9 cellular contexts compared by ENCODE assay signal in the genomic region with DNA sequence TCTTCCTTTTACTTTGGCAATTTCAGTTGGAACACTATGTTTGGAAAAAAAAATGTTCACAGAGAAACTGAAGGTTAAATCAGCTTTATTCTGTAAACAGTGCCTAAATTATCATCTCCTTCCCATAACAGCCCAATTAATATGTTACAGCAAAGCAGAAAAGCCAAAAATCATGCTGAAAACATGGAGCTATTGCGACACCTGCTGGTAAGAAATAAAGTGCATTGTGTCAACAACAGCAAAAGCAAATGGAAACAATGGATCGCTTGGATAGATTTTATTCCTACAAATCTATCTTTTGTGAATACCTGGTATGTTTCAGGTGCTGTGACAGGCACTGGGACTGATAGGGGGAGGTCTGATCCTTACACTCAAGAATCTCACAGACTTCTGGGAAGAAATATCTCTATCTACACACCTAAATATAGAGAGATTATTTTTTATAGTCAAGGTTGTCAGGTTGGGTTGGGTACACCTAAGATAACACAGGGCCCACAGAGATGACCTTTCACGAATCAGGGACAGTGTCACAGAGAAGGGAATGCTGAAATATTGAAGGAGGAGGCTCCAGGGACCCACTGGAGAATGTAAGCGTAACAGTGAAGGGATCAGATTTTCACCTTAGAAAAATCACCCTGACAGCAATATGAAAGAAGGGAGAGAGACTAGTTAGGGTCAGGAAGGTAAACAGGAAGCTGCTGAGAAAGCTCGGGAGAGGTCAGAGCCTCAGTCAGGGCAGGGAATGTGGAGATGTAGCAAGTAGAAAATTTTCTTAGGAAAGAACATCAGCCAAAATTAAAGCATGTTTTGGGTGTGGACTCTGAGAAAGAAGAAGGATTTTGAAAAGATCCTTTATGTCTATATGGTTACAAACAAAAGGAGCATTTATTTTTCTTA. TPM values are rescaled to one million over a fixed set of nuclear protein-coding genes. Genes with fewer than 3 reads are reported as not detected.
DNase-seq lines count a peak whose midpoint lies in the region; ATAC-seq and TF ChIP-seq lines count a peak whose summit lies in the region.
"Had no signal": no experiment of that assay in that cellular context is flagged by ENCODE, and none has a peak within 500 bp of the region (broad histone marks: within the 10 kb centered on the region; RNA-seq: fewer than 3 reads in every experiment).

No MANE protein-coding gene starts in this region.

- no peaks in the 10 kb centered on the region for H3K36me3 ChIP-seq in BE2C

- TF ChIP-seq CTCF in BE2C (IDR thresholded peaks at IDR 0.05; ENCODE audit: low read depth, low read length) (peak; percentile 66), fibroblast of mammary gland (conservative IDR thresholded peaks at IDR 0.05; ENCODE audit: control insufficient read depth, insufficient read depth, low read depth, low read length) (peak; percentile 90), osteocyte (IDR thresholded peaks at IDR 0.05) (peak; percentile 84)

- H3K27ac Mint-ChIP-seq in osteocyte (ENCODE audit: unreplicated experiment) = no peak overlapping the region
- H3K27ac Mint-ChIP-seq: T-helper 17 cell had no signal

- no peaks in the 10 kb centered on the region for H3K9me3 ChIP-seq in BE2C

- H3K4me1 Mint-ChIP-seq in osteocyte (ENCODE audit: unreplicated experiment) = no peaks in the 10 kb centered on the region

- H3K9me3 Mint-ChIP-seq in osteocyte (ENCODE audit: unreplicated experiment) = no peaks in the 10 kb centered on the region

- DNase-seq in BE2C (peak; percentile 35), NCI-H2227 (lab: John Stamatoyannopoulos, UW; ENCODE audit: unreplicated experiment) (peak; percentile 80), fibroblast of mammary gland (ENCODE audit: low read depth) (peak; percentile 67), osteocyte (ENCODE audit: extremely low spot score, unreplicated experiment) (no peak)
- DNase-seq in activated CD4-positive, alpha-beta T cell treated with anti-CD3 and anti-CD28 coated beads, Interleukin-2, amount 50 U/mL, for 4 hours = peak; percentile 8 to 9

- peaks cover 12% of the 10 kb centered on the region for H3K4me1 ChIP-seq in BE2C

- ATAC-seq in GM18499 (IDR thresholded peaks at IDR 0.05; ENCODE audit: insufficient read depth, unreplicated experiment) (peak; percentile 56), HG03095 (IDR thresholded peaks at IDR 0.05; ENCODE audit: unreplicated experiment) (peak; percentile 71), HG02981 (IDR thresholded peaks at IDR 0.05; ENCODE audit: unreplicated experiment) (no peak)
- ATAC-seq: T-helper 17 cell had no signal

- no peaks in the 10 kb centered on the region for H3K36me3 Mint-ChIP-seq in osteocyte (ENCODE audit: unreplicated experiment)

- peaks cover 19% of the 10 kb centered on the region for H3K27me3 Mint-ChIP-seq in osteocyte (ENCODE audit: unreplicated experiment)

- H3K4me3 ChIP-seq in BE2C (ENCODE audit: low read depth, low read length) (no peak overlapping the region), fibroblast of mammary gland (ENCODE audit: control insufficient read depth, low read depth, low read length) (no peak overlapping the region)

- no peak overlapping the region for H3K4me3 Mint-ChIP-seq in osteocyte (ENCODE audit: unreplicated experiment)
- H3K4me3 Mint-ChIP-seq: T-helper 17 cell had no signal

- H3K27me3 ChIP-seq in BE2C = no peaks in the 10 kb centered on the region

RNA-seq across cellular contexts. Expression of a gene that starts 16.5 kb away (rescaled TPM):
- 1.6 TPM for polyA plus RNA-seq in BE2C (2012; ENCODE audit: insufficient read depth, insufficient read length, low read depth)
- not detected in 2 replicates for total RNA-seq in osteocyte
- total RNA-seq: T-helper 17 cell had no signal

RNA-seq across cellular contexts. Expression of a gene that starts 42.8 kb away (rescaled TPM):
- 9.3 TPM for polyA plus RNA-seq in BE2C (2012; ENCODE audit: insufficient read depth, insufficient read length, low read depth)
- total RNA-seq in osteocyte = 5.4 and 7.1 TPM in 2 replicates

RNA-seq across cellular contexts. Expression of a gene that starts 42.9 kb away (rescaled TPM):
- 14.3 TPM for polyA plus RNA-seq in BE2C (2012; ENCODE audit: insufficient read depth, insufficient read length, low read depth)
- 5.6 and 7.8 TPM in 2 replicates for total RNA-seq in osteocyte
